ENCODE assay signal across 8 cellular contexts in the genomic region with DNA sequence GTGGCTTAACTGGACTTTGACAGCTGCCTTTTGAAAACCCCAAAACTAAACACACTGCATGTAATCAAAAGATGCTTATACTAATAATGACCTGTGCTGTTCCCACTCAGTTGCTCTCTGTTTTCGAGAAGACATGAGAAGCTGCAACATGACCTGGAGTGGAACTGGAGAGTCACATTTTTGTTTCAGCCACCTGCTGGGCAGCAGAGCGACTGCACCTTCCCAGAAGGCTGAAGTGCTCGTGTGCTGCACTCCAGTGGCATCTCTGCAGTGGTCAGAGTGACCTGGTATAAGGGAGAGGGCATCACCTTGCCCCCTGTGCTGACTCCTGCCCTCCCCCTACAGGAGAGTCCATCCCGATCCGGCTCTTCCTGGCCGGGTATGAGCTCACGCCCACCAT. TPM values are rescaled to one million over a fixed set of nuclear protein-coding genes. Genes with fewer than 3 reads are reported as not detected.
DNase-seq lines count a peak whose midpoint lies in the region; ATAC-seq and TF ChIP-seq lines count a peak whose summit lies in the region.

No MANE protein-coding gene starts in this region.

- peaks cover 4% of the 10 kb centered on the region for H3K36me3 Mint-ChIP-seq in T-helper 17 cell (ENCODE audit: low read depth)

- TF ChIP-seq CTCF in uterus (IDR thresholded peaks at IDR 0.05), result peak in 3 of 4 experiments; percentile 10 to 30 (median 22)

- H3K4me3 ChIP-seq in uterus, result no peak overlapping the region

- no peak overlapping the region for H3K4me3 Mint-ChIP-seq in T-helper 17 cell

- no peaks in the 10 kb centered on the region for H3K9me3 ChIP-seq in T-helper 17 cell (ENCODE audit: control insufficient read depth, low read length, poor library complexity, severe bottlenecking)
- H3K9me3 ChIP-seq in uterus, result no peaks in the 10 kb centered on the region

- H3K36me3 ChIP-seq in uterus, result no peaks in the 10 kb centered on the region

- no peaks in the 10 kb centered on the region for H3K4me1 ChIP-seq in uterus

- H3K27ac Mint-ChIP-seq in T-helper 17 cell, result peak overlapping the region; percentile 19

- intact Hi-C loops in left ventricle myocardium superior (cut with micrococcal nuclease), result no loop called here
- intact Hi-C loops in uterus (cut with DNase I; ENCODE audit: low total_unique reads), result no loop called here

- no peaks in the 10 kb centered on the region for H3K27me3 Mint-ChIP-seq in T-helper 17 cell

- H3K27ac ChIP-seq in uterus, result no peak overlapping the region

- peak; percentile 66 for ATAC-seq in GM18517 (IDR thresholded peaks at IDR 0.05; ENCODE audit: unreplicated experiment)
- ATAC-seq in HG03066 (IDR thresholded peaks at IDR 0.05; ENCODE audit: low read depth, unreplicated experiment), result peak; percentile 87
- peak; percentile 62 for ATAC-seq in T-helper 17 cell
- peak; percentile 25 for ATAC-seq in left ventricle myocardium superior

- H3K27me3 ChIP-seq in uterus, result no peaks in the 10 kb centered on the region

- H3K4me1 Mint-ChIP-seq in T-helper 17 cell, result no peaks in the 10 kb centered on the region

- DNase-seq in AML-193 (lab: John Stamatoyannopoulos, UW), result peak; percentile 30 to 50
- no peak for DNase-seq in T-helper 17 cell
- DNase-seq in left ventricle myocardium superior, result no peak
- no peak for DNase-seq in uterus
- DNase-seq in stimulated activated CD4-positive, alpha-beta T cell treated with anti-CD3 and anti-CD28 coated beads, Interleukin-12 subunit alpha, Interleukin-12 subunit beta, amount 100 ng/mL, for 4 hours, result no peak
- no peak for DNase-seq in NCI-H128 (lab: John Stamatoyannopoulos, UW; ENCODE audit: unreplicated experiment)

- no peak for TF ChIP-seq POLR2A in uterus (IDR thresholded peaks at IDR 0.05)

RNA-seq across cellular contexts. Expression of a gene that starts 8.6 kb away (rescaled TPM):
- 10 to 100 TPM; 32.9 to 36.5 TPM for total RNA-seq in T-helper 17 cell
- total RNA-seq in left ventricle myocardium superior, result 39.5 TPM
- total RNA-seq in uterus, result 100 to 1,000 TPM in 1 of 4 donors, 10 to 100 TPM in 3; 49.8 to 143 (median 53.6) TPM

RNA-seq across cellular contexts. Expression of a gene that starts 8.8 kb away (rescaled TPM):
- total RNA-seq in T-helper 17 cell (10 to 100 TPM; 20.3 to 23.6 TPM), left ventricle myocardium superior (40.9 TPM), uterus (10 to 100 TPM; 16.5 to 26.5 (median 21.5) TPM)

RNA-seq across cellular contexts. Expression of a gene that starts 20.1 kb away (rescaled TPM):
- 10 to 100 TPM; 49.9 to 51.1 TPM for total RNA-seq in T-helper 17 cell
- 41.9 TPM for total RNA-seq in left ventricle myocardium superior
- total RNA-seq in uterus, result 10 to 100 TPM; 10.6 to 46.5 (median 39.8) TPM

RNA-seq across cellular contexts. Expression of a gene that starts 20.8 kb away (rescaled TPM):
- total RNA-seq in T-helper 17 cell (10 to 100 TPM; 26.8 to 31.4 TPM), left ventricle myocardium superior (9.7 TPM), uterus (10 to 100 TPM in 2 of 4 donors, 1 to 10 TPM in 2; 6.4 to 27.1 (median 9.9) TPM)

RNA-seq across cellular contexts. Expression of a gene that starts 31.6 kb away (rescaled TPM):
- total RNA-seq in T-helper 17 cell (1 to 10 TPM; 2.0 to 2.2 TPM), left ventricle myocardium superior (not detected), uterus (1 to 10 TPM in 2 of 4 donors, not detected in 2; 1.4 to 7.2 TPM)

Comparison
In these comparisons a context has a peak if more than half of its experiments do, and no peak if none do; other contexts are left out.
1. DNase-seq: peak in AML-193 (2 of 2); none in T-helper 17 cell (0 of 3), left ventricle myocardium superior (single experiment), uterus (0 of 2), stimulated activated CD4-positive, alpha-beta T cell treated with anti-CD3 and anti-CD28 coated beads, Interleukin-12 subunit alpha, Interleukin-12 subunit beta, amount 100 ng/mL, for 4 hours (single experiment) and NCI-H128 (single experiment).
2. ATAC-seq: peak in every context shown above with its lines; median percentile 87 in HG03066; 66 in GM18517; 62 in T-helper 17 cell; 25 in left ventricle myocardium superior.